ENCODE assay signal across 21 cellular contexts in the genomic region with DNA sequence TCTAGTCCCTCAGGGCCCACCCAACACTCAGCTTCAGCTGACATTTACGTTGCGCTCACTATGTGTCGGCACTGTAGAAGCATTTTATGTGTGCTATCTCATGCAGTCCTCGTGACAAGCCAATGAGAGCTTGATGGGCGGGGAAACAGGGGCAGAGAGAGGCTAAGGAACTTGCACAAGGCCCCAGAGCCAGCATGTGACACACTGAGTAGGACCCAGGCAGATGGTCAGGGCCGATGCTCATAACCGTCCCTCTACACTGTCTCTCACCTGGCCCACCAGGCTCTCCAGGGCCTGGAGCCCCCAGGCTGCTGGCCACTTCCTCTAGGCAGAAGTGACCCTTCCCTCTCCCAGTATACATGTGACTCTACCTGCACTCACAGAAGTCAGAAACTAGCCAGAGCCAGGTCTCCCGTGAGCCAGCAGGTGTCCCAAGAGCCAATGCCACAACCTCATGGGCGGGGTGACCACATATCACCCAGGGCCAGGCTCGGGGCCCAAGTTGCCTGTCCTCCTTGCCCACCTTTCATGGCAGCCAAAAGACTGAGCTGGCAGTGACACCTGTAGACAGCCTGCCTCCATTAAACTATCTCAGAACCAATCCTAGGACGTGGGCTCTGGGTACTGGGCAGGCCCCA. TPM values are rescaled to one million over a fixed set of nuclear protein-coding genes. Genes with fewer than 3 reads are reported as not detected.
A peak's percentile ranks its signal among the peaks of the same experiment; 100 is the strongest.
DNase-seq lines count a peak whose midpoint lies in the region; ATAC-seq, FAIRE-seq and TF ChIP-seq lines count a peak whose summit lies in the region.
"Had no signal": no experiment of that assay in that cellular context is flagged by ENCODE, and none has a peak within 500 bp of the region (broad histone marks: within the 10 kb centered on the region; RNA-seq: fewer than 3 reads in every experiment).

No MANE protein-coding gene starts in this region.

- H3K9me3 ChIP-seq in K562 (replicated peaks; ENCODE audit: control insufficient read depth, insufficient read depth, low read depth, low read length) (no peaks in the 10 kb centered on the region), upper lobe of left lung (no peaks in the 10 kb centered on the region), Karpas-422 (ENCODE audit: low read length) (no peaks in the 10 kb centered on the region)
- H3K9me3 ChIP-seq: SJSA1 had no signal

- POLR2A ChIA-PET in K562 (lab: Yijun Ruan, JAX): interaction anchor here (0.6 to 1.6 kb wide), 5 partner anchors 14 to 521 kb away, joined by 3 read pairs; a partner anchor contains a TSS

- H3K9me3 Mint-ChIP-seq in activated naive CD4-positive, alpha-beta T cell treated with anti-CD3 and anti-CD28 coated beads, Interleukin-2, amount 50 U/mL, for 72 hours: no peaks in the 10 kb centered on the region
- H3K9me3 Mint-ChIP-seq in activated naive CD4-positive, alpha-beta T cell treated with anti-CD3 and anti-CD28 coated beads, Interleukin-2, amount 10 ng/mL, durations not matched to agents 7 days and 5 days: no peaks in the 10 kb centered on the region
- no peaks in the 10 kb centered on the region for H3K9me3 Mint-ChIP-seq in stimulated activated naive B cell treated with anti-CD40 and anti-IgM and Interleukin-4, amounts not matched to agents 10 μg/mL and 1 μg/mL and 100 μg/mL, for 72 hours
- H3K9me3 Mint-ChIP-seq: CD4-positive, alpha-beta T cell; H9 had no signal

- DNase-seq in activated naive CD4-positive, alpha-beta T cell treated with anti-CD3 and anti-CD28 coated beads, Interleukin-2, amount 50 U/mL, for 72 hours (ENCODE audit: low spot score in 2 of 2): no peak
- no peak for DNase-seq in activated naive CD4-positive, alpha-beta T cell treated with anti-CD3 and anti-CD28 coated beads, Interleukin-2, amount 10 ng/mL, durations not matched to agents 7 days and 5 days
- peak in 1 of 4 experiments; percentile 41 for DNase-seq in K562 (ENCODE audit: extremely low read depth in 1 of 4, low spot score in 3 of 4)
- peak; percentile 29 for DNase-seq in islet precursor cell
- DNase-seq in upper lobe of left lung: no peak
- DNase-seq in stimulated activated naive B cell treated with anti-CD40 and anti-IgM and Interleukin-4, amounts not matched to agents 10 μg/mL and 1 μg/mL and 100 μg/mL, for 72 hours: no peak
- DNase-seq in activated CD4-positive, alpha-beta T cell treated with anti-CD3 and anti-CD28 coated beads, Interleukin-2, amount 50 U/mL, for 1 hour: no peak
- no peak for DNase-seq in Karpas-422
- DNase-seq: CD4-positive, alpha-beta T cell; DMS153; GDM1; H9; MM.1S; NCI-H1105 treated with DMSO at 0.1 percent for 48 hours; NCI-H187 treated with DMSO at 0.1 percent for 48 hours; NCI-H2227 treated with DMSO at 0.1 percent for 48 hours; PC-9 had no signal

- whole genome bisulfite sequencing in K562 (ENCODE audit: insufficient coverage, low coverage, missing lambda C conversion rate): 63% methylated on average over 8 of the region's 11 CpGs
- 65 to 84% methylated on average over 7 to 11 of the region's 11 CpGs for WGBS in upper lobe of left lung, 2 donors

- no peak for TF ChIP-seq POLR2A in K562 (conservative IDR thresholded peaks at IDR 0.05)
- TF ChIP-seq POLR2A in upper lobe of left lung (IDR thresholded peaks at IDR 0.05): no peak

- no peak overlapping the region for H3K27ac ChIP-seq in K562 (ENCODE audit: extremely low read depth, low read depth, low read length)
- no peak overlapping the region for H3K27ac ChIP-seq in upper lobe of left lung
- no peak overlapping the region for H3K27ac ChIP-seq in Karpas-422 (ENCODE audit: low read length)
- H3K27ac ChIP-seq: PC-9, SJSA1 had no signal

- CTCF ChIA-PET in activated naive CD4-positive, alpha-beta T cell treated with anti-CD3 and anti-CD28 coated beads, Interleukin-2, amount 10 ng/mL, durations not matched to agents 7 days and 5 days (lab: Charles Lee): no interaction called here
- CTCF ChIA-PET in K562 (lab: Yijun Ruan, JAX; ENCODE audit: low intra/inter-chr PET ratio): no interaction called here

- H3K4me1 Mint-ChIP-seq in activated naive CD4-positive, alpha-beta T cell treated with anti-CD3 and anti-CD28 coated beads, Interleukin-2, amount 10 ng/mL, durations not matched to agents 7 days and 5 days: no peaks in the 10 kb centered on the region
- no peaks in the 10 kb centered on the region for H3K4me1 Mint-ChIP-seq in stimulated activated naive B cell treated with anti-CD40 and anti-IgM and Interleukin-4, amounts not matched to agents 10 μg/mL and 1 μg/mL and 100 μg/mL, for 72 hours
- H3K4me1 Mint-ChIP-seq: B cell, H9, IgD-negative memory B cell had no signal

- TF ChIP-seq RAD21 in K562 (CRISPR knock-in tag; conservative IDR thresholded peaks at IDR 0.05 in 1 of 2, IDR thresholded peaks at IDR 0.05 in 1 of 2): no peak

- no peak overlapping the region for H3K4me2 ChIP-seq in K562 (ENCODE audit: insufficient read depth, low read length)
- H3K4me2 ChIP-seq in Karpas-422 (ENCODE audit: low read depth, low read length, poor library complexity, severe bottlenecking): no peak overlapping the region
- H3K4me2 ChIP-seq: PC-9 had no signal

- H3K79me2 ChIP-seq in K562 (ENCODE audit: control insufficient read depth, insufficient read depth, low read length) (no peaks in the 10 kb centered on the region), Karpas-422 (ENCODE audit: low read length) (no peaks in the 10 kb centered on the region)

- ATAC-seq in activated naive CD4-positive, alpha-beta T cell treated with anti-CD3 and anti-CD28 coated beads, Interleukin-2, amount 50 U/mL, for 72 hours: no peak
- peak; percentile 77 for ATAC-seq in K562
- ATAC-seq in upper lobe of left lung (ENCODE audit: low FRiP score in 2 of 2): peak; percentile 30 to 48
- ATAC-seq in stimulated activated naive B cell treated with anti-CD40 and anti-IgM and Interleukin-4, amounts not matched to agents 10 μg/mL and 1 μg/mL and 100 μg/mL, for 72 hours (replicated peaks): no peak

- H3K27ac Mint-ChIP-seq in activated naive CD4-positive, alpha-beta T cell treated with anti-CD3 and anti-CD28 coated beads, Interleukin-2, amount 50 U/mL, for 72 hours: peak overlapping the region; percentile 19 to 82
- no peak overlapping the region for H3K27ac Mint-ChIP-seq in activated naive CD4-positive, alpha-beta T cell treated with anti-CD3 and anti-CD28 coated beads, Interleukin-2, amount 10 ng/mL, durations not matched to agents 7 days and 5 days
- no peak overlapping the region for H3K27ac Mint-ChIP-seq in stimulated activated naive B cell treated with anti-CD40 and anti-IgM and Interleukin-4, amounts not matched to agents 10 μg/mL and 1 μg/mL and 100 μg/mL, for 72 hours
- H3K27ac Mint-ChIP-seq: B cell; CD4-positive, alpha-beta T cell; H9; IgD-negative memory B cell had no signal

- H3K36me3 ChIP-seq in K562 (ENCODE audit: control insufficient read depth, insufficient read depth, low read length) (peaks cover 56% of the 10 kb centered on the region; the same call in 2 of the 3 replicates), upper lobe of left lung (peaks cover 0 to 28% (median 0%) of the 10 kb centered on the region in 4 donors), Karpas-422 (ENCODE audit: insufficient read depth, low read length) (no peaks in the 10 kb centered on the region)

- H3K36me3 Mint-ChIP-seq in activated naive CD4-positive, alpha-beta T cell treated with anti-CD3 and anti-CD28 coated beads, Interleukin-2, amount 50 U/mL, for 72 hours: no peaks in the 10 kb centered on the region
- no peaks in the 10 kb centered on the region for H3K36me3 Mint-ChIP-seq in activated naive CD4-positive, alpha-beta T cell treated with anti-CD3 and anti-CD28 coated beads, Interleukin-2, amount 10 ng/mL, durations not matched to agents 7 days and 5 days
- H3K36me3 Mint-ChIP-seq in stimulated activated naive B cell treated with anti-CD40 and anti-IgM and Interleukin-4, amounts not matched to agents 10 μg/mL and 1 μg/mL and 100 μg/mL, for 72 hours: no peaks in the 10 kb centered on the region

- FAIRE-seq in K562 (lab: Jason Lieb, UNC): no peak
- FAIRE-seq: HTR-8/SVneo had no signal

- H3K4me3 ChIP-seq in K562 (no peak overlapping the region), upper lobe of left lung (no peak overlapping the region), Karpas-422 (ENCODE audit: low read length) (no peak overlapping the region)
- H3K4me3 ChIP-seq: PC-9, SJSA1 had no signal

- H3K27me3 Mint-ChIP-seq in activated naive CD4-positive, alpha-beta T cell treated with anti-CD3 and anti-CD28 coated beads, Interleukin-2, amount 10 ng/mL, durations not matched to agents 7 days and 5 days: peaks cover 3% of the 10 kb centered on the region
- no peaks in the 10 kb centered on the region for H3K27me3 Mint-ChIP-seq in stimulated activated naive B cell treated with anti-CD40 and anti-IgM and Interleukin-4, amounts not matched to agents 10 μg/mL and 1 μg/mL and 100 μg/mL, for 72 hours
- H3K27me3 Mint-ChIP-seq: B cell; CD4-positive, alpha-beta T cell; IgD-negative memory B cell had no signal

- no peaks in the 10 kb centered on the region; the same call in 1 of the 2 replicates for H4K20me1 ChIP-seq in K562 (replicated peaks; ENCODE audit: control insufficient read depth, insufficient read depth, low read length)
- H4K20me1 ChIP-seq in Karpas-422 (ENCODE audit: insufficient read depth, low read depth, low read length): no peaks in the 10 kb centered on the region

- peaks cover 2 to 6% of the 10 kb centered on the region in 2 experiments; a peak in 3 of 5 replicates for H3K4me1 ChIP-seq in K562 (replicated peaks in 1 of 2; ENCODE audit: control insufficient read depth in 2 of 2, insufficient read depth in 2 of 2, low read length in 2 of 2)
- no peaks in the 10 kb centered on the region for H3K4me1 ChIP-seq in upper lobe of left lung
- no peaks in the 10 kb centered on the region for H3K4me1 ChIP-seq in Karpas-422 (ENCODE audit: low read length)
- H3K4me1 ChIP-seq: SJSA1 had no signal

- H3K9ac ChIP-seq in K562 (ENCODE audit: insufficient read depth in 1 of 2, low read depth in 2 of 2, low read length in 2 of 2) (peak overlapping the region in 1 of 2 experiments; percentile 64; a peak in 1 of 4 replicates), Karpas-422 (ENCODE audit: low read length) (no peak overlapping the region)

- no peaks in the 10 kb centered on the region for H3K9me1 ChIP-seq in K562 (ENCODE audit: control insufficient read depth, insufficient read depth, low read length)

- in situ Hi-C loops in K562 (cut with MboI): no loop called here

- H2AFZ ChIP-seq in K562 (ENCODE audit: low read depth, low read length): no peak overlapping the region
- no peak overlapping the region for H2AFZ ChIP-seq in Karpas-422 (ENCODE audit: low read length)
- H2AFZ ChIP-seq: PC-9 had no signal

- no peaks in the 10 kb centered on the region for H3K9me2 ChIP-seq in Karpas-422 (replicated peaks; ENCODE audit: insufficient read depth, low read length)

- H3K27me3 ChIP-seq in K562 (ENCODE audit: control insufficient read depth in 2 of 2, insufficient read depth in 2 of 2, low read length in 2 of 2): no peaks in the 10 kb centered on the region
- no peaks in the 10 kb centered on the region for H3K27me3 ChIP-seq in upper lobe of left lung
- no peaks in the 10 kb centered on the region for H3K27me3 ChIP-seq in Karpas-422 (ENCODE audit: low read length)
- H3K27me3 ChIP-seq: SJSA1 had no signal

- intact Hi-C loops in K562 (cut with micrococcal nuclease): loop anchor here (10.0 kb wide), 1 partner anchor 117 kb away; no protein-coding TSS in a partner anchor

- no peak for TF ChIP-seq CTCF in K562 (IDR thresholded peaks at IDR 0.05 in 2 of 3, conservative IDR thresholded peaks at IDR 0.05 in 1 of 3; ENCODE audit: insufficient read depth in 2 of 3, low read depth in 1 of 3, low read length in 3 of 3)
- TF ChIP-seq CTCF in upper lobe of left lung (IDR thresholded peaks at IDR 0.05): no peak

- TF ChIP-seq EP300 in K562 (IDR thresholded peaks at IDR 0.05; ENCODE audit: low read length) (no peak), upper lobe of left lung (IDR thresholded peaks at IDR 0.05) (no peak)

- H3K4me3 Mint-ChIP-seq in activated naive CD4-positive, alpha-beta T cell treated with anti-CD3 and anti-CD28 coated beads, Interleukin-2, amount 10 ng/mL, durations not matched to agents 7 days and 5 days: no peak overlapping the region
- no peak overlapping the region for H3K4me3 Mint-ChIP-seq in stimulated activated naive B cell treated with anti-CD40 and anti-IgM and Interleukin-4, amounts not matched to agents 10 μg/mL and 1 μg/mL and 100 μg/mL, for 72 hours
- H3K4me3 Mint-ChIP-seq: B cell; CD4-positive, alpha-beta T cell; H9; IgD-negative memory B cell had no signal

- no TSS peak for BruUV-seq in K562 (replicated peaks; lab: Mats Ljungman, UMichigan)

RNA-seq across cellular contexts. Expression of a gene that starts 38.3 kb away (rescaled TPM):
- total RNA-seq in activated naive CD4-positive, alpha-beta T cell treated with anti-CD3 and anti-CD28 coated beads, Interleukin-2, amount 50 U/mL, for 72 hours: 1 to 10 TPM; 7.2 to 9.1 TPM
- 118 and 173 TPM in 2 replicates for total RNA-seq in K562 (2011; cell fraction: chromatin; rRNA removed; ENCODE audit: low replicate concordance)
- total RNA-seq in K562 (2011; cell fraction: nucleolus; rRNA removed): 48.5 and 49.9 TPM in 2 replicates
- 66.6 and 71.6 TPM in 2 replicates for total RNA-seq in K562 (2011; cell fraction: nucleoplasm; rRNA removed)
- total RNA-seq in K562 (2014; rRNA removed) (36.7 and 37.3 TPM in 2 replicates), K562 (2014; rRNA removed; fragmentation: Illumina TruSeq; extraction: Trizol) (25.7 and 27.4 TPM in 2 replicates), K562 (2015; rRNA removed; fragmentation: Illumina TruSeq; extraction: Trizol) (21.9 and 24.0 TPM in 2 replicates), K562 (2021) (77.2 and 77.7 TPM in 2 replicates), upper lobe of left lung (10 to 100 TPM; 13.5 to 87.3 (median 37.5) TPM)
- polyA plus RNA-seq in K562 (2011; rRNA removed) (43.3 and 50.2 TPM in 2 replicates), K562 (2014; fragmentation: Illumina TruSeq; extraction: Trizol) (40.1 and 41.6 TPM in 2 replicates), K562 (2014; fragmentation: Nextera tagmentation; extraction: Ambion mirVana) (1 to 10 TPM; 2.2 to 2.5 TPM), K562 (2014; rRNA removed) (34.3 and 37.1 TPM in 2 replicates)
- 38.9 and 74.2 TPM in 2 replicates for polyA plus RNA-seq in K562 (2011; cell fraction: cytosol; rRNA removed)
- 51.9 and 63.4 TPM in 2 replicates for polyA plus RNA-seq in K562 (2011; cell fraction: nucleus; rRNA removed)
- 41.2 and 101 TPM in 2 replicates for polyA plus RNA-seq in K562 (2012)
- 70.1 and 70.2 TPM in 2 replicates for polyA minus RNA-seq in K562 (2011; rRNA and poly(A)+ RNA removed)
- polyA minus RNA-seq in K562 (2011; cell fraction: cytosol; rRNA and poly(A)+ RNA removed): 70.3 and 94.5 TPM in 2 replicates
- 45.9 and 78.4 TPM in 2 replicates for polyA minus RNA-seq in K562 (2011; cell fraction: nucleus; rRNA and poly(A)+ RNA removed)
- total RNA-seq in Karpas-422 (2014; rRNA removed; shearing (Covaris generic); ENCODE audit: low replicate concordance): under 0.01 TPM in 1 of 2 replicates, not detected in the other

Comparison
In these comparisons a context has a peak if more than half of its experiments do, and no peak if none do; other contexts are left out.
1. H3K27ac Mint-ChIP-seq: peak in activated naive CD4-positive, alpha-beta T cell treated with anti-CD3 and anti-CD28 coated beads, Interleukin-2, amount 50 U/mL, for 72 hours (2 of 2); none in activated naive CD4-positive, alpha-beta T cell treated with anti-CD3 and anti-CD28 coated beads, Interleukin-2, amount 10 ng/mL, durations not matched to agents 7 days and 5 days (single experiment) and stimulated activated naive B cell treated with anti-CD40 and anti-IgM and Interleukin-4, amounts not matched to agents 10 μg/mL and 1 μg/mL and 100 μg/mL, for 72 hours (single experiment).
2. ATAC-seq: peak in K562 (single experiment) and upper lobe of left lung (2 of 2); none in activated naive CD4-positive, alpha-beta T cell treated with anti-CD3 and anti-CD28 coated beads, Interleukin-2, amount 50 U/mL, for 72 hours (0 of 2) and stimulated activated naive B cell treated with anti-CD40 and anti-IgM and Interleukin-4, amounts not matched to agents 10 μg/mL and 1 μg/mL and 100 μg/mL, for 72 hours (0 of 2).